26 cellular contexts compared by ENCODE assay signal in the genomic region with DNA sequence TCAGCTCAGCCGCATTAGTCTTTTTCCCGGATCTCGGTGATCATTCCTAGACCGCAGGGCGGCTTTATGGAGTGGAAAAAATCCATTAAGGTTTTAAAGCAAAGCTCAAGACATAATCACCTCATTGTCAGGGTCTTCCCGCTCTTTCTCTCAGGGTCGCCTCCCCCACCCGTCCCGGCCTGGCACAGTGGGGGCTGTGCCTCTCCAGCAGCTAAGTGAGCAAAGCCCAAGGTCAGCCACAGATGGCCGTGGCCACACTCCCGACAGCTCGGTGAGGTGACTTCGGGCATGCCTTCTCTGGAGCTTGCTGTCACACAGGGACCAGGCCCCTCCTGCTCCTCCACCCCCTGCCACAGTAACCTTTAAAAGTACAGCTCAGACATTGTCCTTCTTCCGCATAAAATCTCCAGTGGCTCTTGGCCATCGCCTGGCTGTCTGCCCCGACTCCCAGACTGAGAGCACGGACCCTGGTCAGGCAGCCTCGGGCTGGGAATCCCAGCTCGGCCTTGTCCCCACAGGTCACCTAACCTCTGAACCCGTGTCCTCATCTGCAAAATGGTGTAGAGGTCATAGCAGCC.
DNase-seq lines count a peak whose midpoint lies in the region; ATAC-seq and TF ChIP-seq lines count a peak whose summit lies in the region.
"Had no signal": no experiment of that assay in that cellular context is flagged by ENCODE, and none has a peak within 500 bp of the region (broad histone marks: within the 10 kb centered on the region; RNA-seq: fewer than 3 reads in every experiment).

No MANE protein-coding gene starts in this region.

- intact Hi-C loops in heart left ventricle (cut with DNase I), result no loop called here
- intact Hi-C loops in right cardiac atrium (cut with DNase I), result no loop called here
- intact Hi-C loops in aorta (cut with DNase I), result no loop called here

- no peak overlapping the region for H3K27ac Mint-ChIP-seq in neural crest cell (ENCODE audit: unreplicated experiment)
- H3K27ac Mint-ChIP-seq: activated CD4-positive, alpha-beta T cell treated with anti-CD3 and anti-CD28 coated beads, Interleukin-2, amount 10 ng/mL, durations not matched to agents 24 days and 14 days; B cell had no signal

- H3K9me3 ChIP-seq in heart left ventricle, result peaks cover 0 to 15% (median 3%) of the 10 kb centered on the region in 12 donors
- H3K9me3 ChIP-seq in right atrium auricular region, result no peaks in the 10 kb centered on the region
- peaks cover 2% of the 10 kb centered on the region for H3K9me3 ChIP-seq in right cardiac atrium (ENCODE audit: control insufficient read depth, low read length)
- H3K9me3 ChIP-seq in aorta (ENCODE audit: control insufficient read depth, low read length), result peaks cover 6% of the 10 kb centered on the region

- H3K27me3 Mint-ChIP-seq in neural crest cell (ENCODE audit: low read depth), result peaks cover 6% of the 10 kb centered on the region

- H3K27ac ChIP-seq in heart left ventricle (no peak overlapping the region), right atrium auricular region (no peak overlapping the region), right cardiac atrium (ENCODE audit: low read length) (no peak overlapping the region), aorta (ENCODE audit: low read depth in 1 of 2, low read length in 2 of 2) (no peak overlapping the region)
- H3K27ac ChIP-seq: esophagus muscularis mucosa, foreskin keratinocyte, HL-60, skin epidermis had no signal

- no peaks in the 10 kb centered on the region for H3K9me3 Mint-ChIP-seq in neural crest cell
- H3K9me3 Mint-ChIP-seq: activated CD4-positive, alpha-beta T cell treated with anti-CD3 and anti-CD28 coated beads, Interleukin-2, amount 10 ng/mL, durations not matched to agents 24 days and 14 days had no signal

- ATAC-seq in heart left ventricle (peak in 1 of 4 donors; percentile 57), right cardiac atrium (peak in 1 of 2 donors; percentile 44), aorta (ENCODE audit: low FRiP score) (no peak)
- ATAC-seq: activated T-cell treated with anti-CD3 and anti-CD28 coated beads, Interleukin-2, amount 50 U/mL, for 4 hours; foreskin keratinocyte had no signal

- H3K4me1 ChIP-seq in heart left ventricle (no peaks in the 10 kb centered on the region), right atrium auricular region (no peaks in the 10 kb centered on the region), right cardiac atrium (ENCODE audit: control insufficient read depth, insufficient read depth, low read length) (no peaks in the 10 kb centered on the region), aorta (ENCODE audit: control insufficient read depth in 1 of 2, insufficient read depth in 2 of 2, low read length in 2 of 2) (no peaks in the 10 kb centered on the region)
- H3K4me1 ChIP-seq: foreskin keratinocyte had no signal

- H3K4me1 Mint-ChIP-seq in neural crest cell, result peaks cover 19% of the 10 kb centered on the region
- H3K4me1 Mint-ChIP-seq: activated CD4-positive, alpha-beta T cell treated with anti-CD3 and anti-CD28 coated beads, Interleukin-2, amount 10 ng/mL, durations not matched to agents 24 days and 14 days; B cell had no signal

- no peak for TF ChIP-seq CTCF in heart left ventricle (IDR thresholded peaks at IDR 0.05)
- no peak for TF ChIP-seq CTCF in right atrium auricular region (IDR thresholded peaks at IDR 0.05)
- TF ChIP-seq CTCF in neural crest cell (conservative IDR thresholded peaks at IDR 0.05), result no peak

- no peaks in the 10 kb centered on the region for H3K36me3 Mint-ChIP-seq in neural crest cell (ENCODE audit: low read depth)

- no peak for TF ChIP-seq POLR2A in heart left ventricle (IDR thresholded peaks at IDR 0.05)

- H3K4me3 ChIP-seq in heart left ventricle (no peak overlapping the region), right atrium auricular region (no peak overlapping the region), right cardiac atrium (ENCODE audit: low read length) (no peak overlapping the region), aorta (ENCODE audit: low read length in 2 of 2) (no peak overlapping the region)
- H3K4me3 ChIP-seq: esophagus muscularis mucosa, lung, skin epidermis had no signal

- WGBS in heart left ventricle, 4 donors, result 71 to 88% (median 82%) methylated on average over 15 to 20 of the region's 20 CpGs
- WGBS in right cardiac atrium, result 65% methylated on average over 20 of the region's 20 CpGs
- 77 to 80% methylated on average over 20 of the region's 20 CpGs for WGBS in aorta, 2 donors

- DNase-seq in heart left ventricle, result peak in 3 of 5 donors; percentile 22 to 55 (median 32)
- no peak for DNase-seq in right atrium auricular region (ENCODE audit: low spot score)
- DNase-seq in right cardiac atrium, result peak in 2 of 3 donors; percentile 20 to 59
- DNase-seq in neural crest cell (ENCODE audit: low read depth, low spot score), result no peak
- DNase-seq in aorta, result peak; percentile 22 to 72
- DNase-seq in activated gamma-delta T cell treated with Interleukin-2 at 50 U/mL for 16 hours, result no peak
- no peak for DNase-seq in stimulated activated CD4-positive, alpha-beta T cell treated with anti-CD3 and anti-CD28 coated beads, Interleukin-4, amount 100 ng/mL, for 1 hour
- no peak for DNase-seq in NCI-H524 (lab: John Stamatoyannopoulos, UW)
- DNase-seq: activated CD4-positive, alpha-beta T cell treated with anti-CD3 and anti-CD28 coated beads, Interleukin-2, amount 10 ng/mL, durations not matched to agents 24 days and 14 days; activated naive CD4-positive, alpha-beta T cell; activated T-cell treated with anti-CD3 and anti-CD28 coated beads, Interleukin-2, amount 50 U/mL, for 4 hours; cortex of kidney; foreskin keratinocyte; NCI-H1436; NCI-H2107; NCI-H524 treated with DMSO at 0.1 percent for 48 hours; SIG-M5; stimulated activated CD4-positive, alpha-beta T cell treated with anti-CD3 and anti-CD28 coated beads, Interleukin-1b, Interleukin-23, amount 100 ng/mL, for 48 hours; SW 1271; T-helper 9 cell; trophoblast cell had no signal

- no peaks in the 10 kb centered on the region for H3K36me3 ChIP-seq in heart left ventricle
- no peaks in the 10 kb centered on the region for H3K36me3 ChIP-seq in right atrium auricular region
- H3K36me3 ChIP-seq in aorta (ENCODE audit: control insufficient read depth in 1 of 2, insufficient read depth in 2 of 2, low read length in 1 of 2), result no peaks in the 10 kb centered on the region
- H3K36me3 ChIP-seq: esophagus muscularis mucosa had no signal

- peak overlapping the region; percentile 9 for H3K4me3 Mint-ChIP-seq in neural crest cell
- H3K4me3 Mint-ChIP-seq: activated CD4-positive, alpha-beta T cell treated with anti-CD3 and anti-CD28 coated beads, Interleukin-2, amount 10 ng/mL, durations not matched to agents 24 days and 14 days; activated T-cell treated with anti-CD3 and anti-CD28 coated beads, Interleukin-2, amount 50 U/mL, for 4 hours; B cell had no signal

- H3K27me3 ChIP-seq in heart left ventricle (peaks cover 0 to 3% (median 0%) of the 10 kb centered on the region in 9 donors), right atrium auricular region (no peaks in the 10 kb centered on the region), right cardiac atrium (ENCODE audit: control insufficient read depth, insufficient read depth) (no peaks in the 10 kb centered on the region), aorta (ENCODE audit: control insufficient read depth in 1 of 2, insufficient read depth in 2 of 2, low read length in 1 of 2) (peaks cover 0 to 1% of the 10 kb centered on the region in 2 donors)
- H3K27me3 ChIP-seq: esophagus muscularis mucosa had no signal

Comparison
In these comparisons a context has a peak if more than half of its experiments do, and no peak if none do; other contexts are left out.
1. DNase-seq: peak in heart left ventricle (3 of 5), right cardiac atrium (2 of 3) and aorta (2 of 2); none in right atrium auricular region (single experiment), neural crest cell (single experiment), activated gamma-delta T cell treated with Interleukin-2 at 50 U/mL for 16 hours (single experiment), stimulated activated CD4-positive, alpha-beta T cell treated with anti-CD3 and anti-CD28 coated beads, Interleukin-4, amount 100 ng/mL, for 1 hour (single experiment) and NCI-H524 (0 of 2).